8 cellular contexts compared by ENCODE assay signal in the genomic region with DNA sequence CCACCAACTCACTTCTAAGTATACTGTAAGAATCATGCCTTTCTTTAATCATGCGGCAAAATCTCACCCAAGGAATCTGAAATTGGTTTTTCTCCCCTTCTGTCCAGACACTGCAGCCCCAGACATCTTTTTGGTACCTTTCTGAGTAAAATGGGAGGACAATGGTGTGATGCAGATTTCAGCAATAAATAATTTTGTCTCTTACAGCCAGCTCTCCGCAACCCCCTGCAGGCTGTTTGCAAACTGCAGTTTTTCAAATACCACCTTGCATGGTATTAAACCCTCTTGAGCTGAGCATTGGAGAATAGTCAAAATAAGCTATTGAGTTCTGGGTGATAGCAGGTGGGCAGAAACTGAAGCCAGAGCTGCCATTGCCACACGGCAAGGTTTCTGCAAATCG. TPM values are rescaled to one million over a fixed set of nuclear protein-coding genes. Genes with fewer than 3 reads are reported as not detected.
DNase-seq lines count a peak whose midpoint lies in the region; ATAC-seq, FAIRE-seq and TF ChIP-seq lines count a peak whose summit lies in the region.

No MANE protein-coding gene starts in this region.

- H3K27me3 ChIP-seq in AG04450 (ENCODE audit: control insufficient read depth, insufficient read depth, low read length) (no peaks in the 10 kb centered on the region), WERI-Rb-1 (ENCODE audit: insufficient read depth, low read depth, severe bottlenecking) (no peaks in the 10 kb centered on the region)

- POLR2A ChIA-PET in AG04450 (lab: Yijun Ruan, JAX): no interaction called here

- no peaks in the 10 kb centered on the region; the same call in 1 of the 2 replicates for H3K27me3 Mint-ChIP-seq in HFFc6 (ENCODE audit: insufficient read depth)
- H3K27me3 Mint-ChIP-seq in natural killer cell treated with Interleukin-12 subunit alpha and Interleukin-12 subunit beta and Interleukin-15 and Interleukin-18, amount 100 ng/mL, for 72 hours: no peaks in the 10 kb centered on the region

- peak overlapping the region; percentile 33 for H3K4me3 Mint-ChIP-seq in HFFc6
- H3K4me3 Mint-ChIP-seq in natural killer cell treated with Interleukin-12 subunit alpha and Interleukin-12 subunit beta and Interleukin-15 and Interleukin-18, amount 100 ng/mL, for 72 hours: no peak overlapping the region

- no peak overlapping the region for H3K27ac Mint-ChIP-seq in HFFc6
- no peak overlapping the region for H3K27ac Mint-ChIP-seq in natural killer cell treated with Interleukin-12 subunit alpha and Interleukin-12 subunit beta and Interleukin-15 and Interleukin-18, amount 100 ng/mL, for 72 hours

- H3K36me3 Mint-ChIP-seq in HFFc6 (ENCODE audit: low read depth): peaks cover 1% of the 10 kb centered on the region; the same call in 1 of the 2 replicates
- no peaks in the 10 kb centered on the region for H3K36me3 Mint-ChIP-seq in natural killer cell treated with Interleukin-12 subunit alpha and Interleukin-12 subunit beta and Interleukin-15 and Interleukin-18, amount 100 ng/mL, for 72 hours

- ATAC-seq in natural killer cell treated with Interleukin-12 subunit alpha and Interleukin-12 subunit beta and Interleukin-15 and Interleukin-18, amount 100 ng/mL, for 72 hours: no peak
- no peak for ATAC-seq in GM19328 (IDR thresholded peaks at IDR 0.05; ENCODE audit: unreplicated experiment)

- no peak for FAIRE-seq in kidney (lab: Jason Lieb, UNC)

- H3K4me1 ChIP-seq in kidney (ENCODE audit: control insufficient read depth in 1 of 2, insufficient read depth in 1 of 2, low read depth in 1 of 2, low read length in 2 of 2): no peaks in the 10 kb centered on the region

- H3K9ac ChIP-seq in kidney (ENCODE audit: low read length in 2 of 2): no peak overlapping the region

- CTCF ChIA-PET in AG04450 (lab: Charles Lee): interaction anchor here (0.7 to 4.0 kb wide), 15 partner anchors 9 to 101 kb away, joined by 3 to 31 read pairs (median 4); no protein-coding TSS in a partner anchor

- peaks cover 26% of the 10 kb centered on the region for H3K4me1 Mint-ChIP-seq in HFFc6 (ENCODE audit: low read depth)
- no peaks in the 10 kb centered on the region for H3K4me1 Mint-ChIP-seq in natural killer cell treated with Interleukin-12 subunit alpha and Interleukin-12 subunit beta and Interleukin-15 and Interleukin-18, amount 100 ng/mL, for 72 hours (ENCODE audit: low read depth in 2 of 2)

- DNase-seq in AG04450 (ENCODE audit: low read depth, low spot score) (peak; percentile 18), HFFc6 (peak; percentile 39), WERI-Rb-1 (peak; percentile 48), kidney (no peak), T-helper 9 cell (no peak)
- DNase-seq in stimulated activated CD4-positive, alpha-beta T cell treated with anti-CD3 and anti-CD28 coated beads, Interleukin-2, amount 100 ng/mL, for 48 hours: no peak
- DNase-seq in natural killer cell treated with Interleukin-12 subunit alpha and Interleukin-12 subunit beta and Interleukin-15 and Interleukin-18, amount 100 ng/mL, for 72 hours (ENCODE audit: low spot score): no peak

- peaks cover 14% of the 10 kb centered on the region for H3K9me3 Mint-ChIP-seq in HFFc6
- peaks cover 20% of the 10 kb centered on the region for H3K9me3 Mint-ChIP-seq in natural killer cell treated with Interleukin-12 subunit alpha and Interleukin-12 subunit beta and Interleukin-15 and Interleukin-18, amount 100 ng/mL, for 72 hours

- TF ChIP-seq CTCF in AG04450 (IDR thresholded peaks at IDR 0.05; ENCODE audit: low read depth, low read length): peak; percentile 84
- peak; percentile 84 for TF ChIP-seq CTCF in HFFc6 (IDR thresholded peaks at IDR 0.05)
- TF ChIP-seq CTCF in WERI-Rb-1 (IDR thresholded peaks at IDR 0.05; ENCODE audit: low read depth, low read length): peak; percentile 65
- TF ChIP-seq CTCF in kidney (IDR thresholded peaks at IDR 0.05; ENCODE audit: borderline replicate concordance, extremely low read depth, insufficient read depth): peak; percentile 37

- intact Hi-C loops in kidney (cut with DNase I): no loop called here

- H3K4me3 ChIP-seq in AG04450 (ENCODE audit: low read depth, low read length) (no peak overlapping the region), WERI-Rb-1 (ENCODE audit: low read depth, low read length) (no peak overlapping the region), kidney (ENCODE audit: low read length in 2 of 2) (no peak overlapping the region)

- no peak overlapping the region for H3K27ac ChIP-seq in AG04450 (ENCODE audit: low read depth, low read length)
- no peak overlapping the region for H3K27ac ChIP-seq in WERI-Rb-1
- no peak overlapping the region for H3K27ac ChIP-seq in kidney (ENCODE audit: low read depth in 2 of 2, low read length in 2 of 2)

- H3K9me3 ChIP-seq in AG04450 (ENCODE audit: control insufficient read depth, insufficient read depth, low read length): no peaks in the 10 kb centered on the region
- no peaks in the 10 kb centered on the region for H3K9me3 ChIP-seq in WERI-Rb-1 (ENCODE audit: severe bottlenecking)
- no peaks in the 10 kb centered on the region for H3K9me3 ChIP-seq in kidney (ENCODE audit: control insufficient read depth in 1 of 2, low read length in 2 of 2)

- H3K36me3 ChIP-seq in WERI-Rb-1 (no peaks in the 10 kb centered on the region), kidney (ENCODE audit: control insufficient read depth in 1 of 2, insufficient read depth in 2 of 2, low read length in 2 of 2) (no peaks in the 10 kb centered on the region)

RNA-seq across cellular contexts. Expression of gene GPR39, which starts 32.2 kb away (rescaled TPM):
- polyA plus RNA-seq in AG04450 (2011; rRNA removed) (2.9 and 3.6 TPM in 2 replicates), kidney (ENCODE audit: insufficient read depth, low read depth, low replicate concordance) (4.9 TPM)
- polyA minus RNA-seq in AG04450 (2011; rRNA and poly(A)+ RNA removed): 10.4 and 21.5 TPM in 2 replicates
- 1 to 10 TPM; 2.2 to 3.0 (median 2.5) TPM for total RNA-seq in HFFc6 (2021; fragmentation: NEBNext Ultra II Directional; extraction: Animal tissue kit (Norgen Biotek cat#: 25700))
- total RNA-seq in kidney: 8.7 TPM
- not detected for total RNA-seq in natural killer cell treated with Interleukin-12 subunit alpha and Interleukin-12 subunit beta and Interleukin-15 and Interleukin-18, amount 100 ng/mL, for 72 hours

Comparison
In these comparisons a context has a peak if more than half of its experiments do, and no peak if none do; other contexts are left out.
1. DNase-seq: peak in AG04450 (single experiment), HFFc6 (single experiment) and WERI-Rb-1 (single experiment); none in kidney (single experiment), stimulated activated CD4-positive, alpha-beta T cell treated with anti-CD3 and anti-CD28 coated beads, Interleukin-2, amount 100 ng/mL, for 48 hours (0 of 2), T-helper 9 cell (single experiment) and natural killer cell treated with Interleukin-12 subunit alpha and Interleukin-12 subunit beta and Interleukin-15 and Interleukin-18, amount 100 ng/mL, for 72 hours (single experiment).
2. Peak in every context shown above with its lines, with median percentiles within 50 percentile points of each other: CTCF ChIP-seq.